ENCODE assay signal across 9 cellular contexts in genomic region chr1:71862756-71863155, GRCh38.
"Had no signal": no experiment of that assay in that cellular context is flagged by ENCODE, and none has a peak within 500 bp of the region (broad histone marks: within the 10 kb centered on the region; RNA-seq: fewer than 3 reads in every experiment).

No MANE protein-coding gene starts in this region.

- H3K4me2 ChIP-seq: KMS-11 had no signal

- FAIRE-seq: HepG2, HTR-8/SVneo, K562 had no signal

- H3K27me3 Mint-ChIP-seq: IgD-negative memory B cell had no signal

- H3K27ac ChIP-seq: HL-60, KMS-11 had no signal

- H3K9ac ChIP-seq: KMS-11 had no signal

- H3K27ac Mint-ChIP-seq: IgD-negative memory B cell had no signal

- ATAC-seq: HepG2, K562 had no signal

- DNase-seq: IMR-90, KBM-7, KG1 had no signal

- H3K4me3 Mint-ChIP-seq: IgD-negative memory B cell had no signal

- H3K4me3 ChIP-seq: K562 had no signal

- H3K4me1 Mint-ChIP-seq: IgD-negative memory B cell had no signal

- H3K36me3 Mint-ChIP-seq: IgD-negative memory B cell had no signal
